ENCODE assay signal across 10 cellular contexts in the genomic region with DNA sequence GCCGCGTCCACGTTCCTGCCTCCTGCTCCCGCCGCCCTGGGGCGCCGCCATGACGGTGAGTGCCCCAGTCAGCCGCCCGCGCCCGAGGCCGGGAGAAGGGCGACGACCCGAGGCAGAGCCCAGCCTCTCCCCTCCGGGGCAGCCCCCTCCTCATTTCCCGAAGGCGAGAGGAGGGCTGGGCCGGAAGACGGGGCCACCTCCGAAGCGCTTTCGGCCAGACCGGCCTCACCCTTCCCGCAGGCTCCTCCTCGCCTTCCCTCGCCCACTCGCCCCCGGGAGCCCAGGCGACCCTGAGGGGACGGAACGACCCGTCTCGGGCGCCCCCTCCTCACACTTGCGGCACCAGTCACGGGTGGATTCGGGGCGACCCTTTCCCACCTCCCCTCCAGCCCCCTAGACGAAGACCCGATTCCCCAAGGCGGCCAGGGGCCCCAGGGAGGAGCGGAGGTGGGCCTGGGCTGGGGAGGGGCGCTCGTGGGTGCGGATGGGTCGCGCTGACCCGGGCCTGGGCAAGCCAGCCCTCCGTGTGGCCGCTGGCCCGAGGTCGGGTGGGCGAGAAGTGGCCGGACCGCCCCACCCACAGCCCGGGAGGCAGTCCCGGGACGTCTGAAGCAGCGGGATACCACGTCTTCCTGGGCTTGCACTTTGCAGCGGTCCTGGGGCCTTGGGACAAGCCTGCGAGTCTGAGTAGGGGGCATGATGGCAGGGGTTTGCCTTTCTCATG. TPM values are rescaled to one million over a fixed set of nuclear protein-coding genes. Genes with fewer than 3 reads are reported as not detected.
A peak's percentile ranks its signal among the peaks of the same experiment; 100 is the strongest.
DNase-seq lines count a peak whose midpoint lies in the region; ATAC-seq and FAIRE-seq lines count a peak whose summit lies in the region.
"Had no signal": no experiment of that assay in that cellular context is flagged by ENCODE, and none has a peak within 500 bp of the region (broad histone marks: within the 10 kb centered on the region; RNA-seq: fewer than 3 reads in every experiment).

No MANE protein-coding gene starts in this region.

- ATAC-seq in HG03442 (IDR thresholded peaks at IDR 0.05; ENCODE audit: unreplicated experiment) (peak; percentile 26), left cardiac atrium (peak; percentile 13 to 19), GM18873 (IDR thresholded peaks at IDR 0.05; ENCODE audit: low FRiP score, unreplicated experiment) (no peak)

- no peak for FAIRE-seq in RCC 7860 (lab: Jason Lieb, UNC)
- FAIRE-seq: A204.1, endometrium had no signal

- DNase-seq in DMS 273 (lab: John Stamatoyannopoulos, UW; ENCODE audit: unreplicated experiment): peak; percentile 31
- no peak for DNase-seq in DMS 273 treated with DMSO at 0.1 percent for 48 hours (lab: John Stamatoyannopoulos, UW)
- DNase-seq in activated T-cell treated with anti-CD3 and anti-CD28 coated beads for 48 hours (ENCODE audit: low read depth): peak; percentile 33
- DNase-seq in left cardiac atrium: no peak
- no peak for DNase-seq in RCC 7860 (ENCODE audit: low spot score)

- H3K4me2 ChIP-seq in skeletal muscle satellite cell (ENCODE audit: low read length): peak overlapping the region; percentile 95

- intact Hi-C loops in left cardiac atrium (cut with DNase I): no loop called here

- H3K9me3 ChIP-seq in skeletal muscle satellite cell (replicated peaks; ENCODE audit: low read length): no peaks in the 10 kb centered on the region

- H3K4me3 ChIP-seq in skeletal muscle satellite cell (ENCODE audit: low read length): peak overlapping the region; percentile 95

- H3K4me1 ChIP-seq in skeletal muscle satellite cell (ENCODE audit: control insufficient read depth, insufficient read depth, low read length): peaks cover 77% of the 10 kb centered on the region

- peak overlapping the region; percentile 98 for H3K9ac ChIP-seq in skeletal muscle satellite cell (ENCODE audit: low read depth, low read length)

- no peaks in the 10 kb centered on the region for H3K27me3 ChIP-seq in skeletal muscle satellite cell (ENCODE audit: control insufficient read depth, insufficient read depth, low read length)

- H3K36me3 ChIP-seq in skeletal muscle satellite cell (ENCODE audit: insufficient read depth, low read length): peaks cover 2% of the 10 kb centered on the region

RNA-seq across cellular contexts. Expression of a gene that starts 49.7 kb away (rescaled TPM):
- 100 to 1,000 TPM in 1 of 2 donors, 10 to 100 TPM in 1; 83.5 to 118 TPM for total RNA-seq in left cardiac atrium
- 186 and 191 TPM in 2 replicates for total RNA-seq in skeletal muscle satellite cell (2012; rRNA removed)

Comparison
In these comparisons a context has a peak if more than half of its experiments do, and no peak if none do; other contexts are left out.
1. DNase-seq: peak in DMS 273 (single experiment) and activated T-cell treated with anti-CD3 and anti-CD28 coated beads for 48 hours (single experiment); none in DMS 273 treated with DMSO at 0.1 percent for 48 hours (single experiment), left cardiac atrium (single experiment) and RCC 7860 (single experiment).